In genomic region chr11:134712228-134713145, GRCh38 we compare ENCODE assay signal across 23 cellular contexts.
"Had no signal": no experiment of that assay in that cellular context is flagged by ENCODE, and none has a peak within 500 bp of the region (broad histone marks: within the 10 kb centered on the region; RNA-seq: fewer than 3 reads in every experiment).

No MANE protein-coding gene starts in this region.

- H3K9me3 ChIP-seq: left lung, mucosa of descending colon, right atrium auricular region, stomach, thoracic aorta, uterus had no signal

- H3K4me1 Mint-ChIP-seq: naive thymus-derived CD8-positive, alpha-beta T cell; T-helper 17 cell had no signal

- DNase-seq: activated CD4-positive, alpha-beta T cell treated with anti-CD3 and anti-CD28 coated beads for 4 hours; activated CD8-positive, alpha-beta memory T cell treated with anti-CD3 and anti-CD28 coated beads, Interleukin-2, amount 50 U/mL, for 4 hours; activated CD8-positive, alpha-beta T cell treated with anti-CD3 and anti-CD28 coated beads for 36 hours; activated gamma-delta T cell; activated T-cell treated with anti-CD3 and anti-CD28 coated beads, Interleukin-2, amount 50 U/mL, for 72 hours; kidney; mucosa of descending colon; naive thymus-derived CD8-positive, alpha-beta T cell; occipital lobe; stimulated activated CD4-positive, alpha-beta T cell treated with anti-CD3 and anti-CD28 coated beads, Interleukin-4, amount 100 ng/mL, for 4 hours; stimulated activated CD8-positive, alpha-beta memory T cell treated with anti-CD3 and anti-CD28 coated beads, Interleukin-4, amount 100 ng/mL, for 48 hours; stomach; T-helper 17 cell; uterus had no signal

- H3K9me3 Mint-ChIP-seq: activated CD8-positive, alpha-beta T cell treated with anti-CD3 and anti-CD28 coated beads for 36 hours; activated naive CD4-positive, alpha-beta T cell treated with anti-CD3 and anti-CD28 coated beads, Interleukin-2, amount 50 U/mL, for 72 hours; activated T-cell treated with anti-CD3 and anti-CD28 coated beads, Interleukin-2, amount 50 U/mL, for 72 hours; naive thymus-derived CD8-positive, alpha-beta T cell had no signal

- H3K79me2 ChIP-seq: hepatocyte had no signal

- H3K4me3 Mint-ChIP-seq: activated CD8-positive, alpha-beta T cell treated with anti-CD3 and anti-CD28 coated beads for 36 hours; activated T-cell treated with anti-CD3 and anti-CD28 coated beads, Interleukin-2, amount 50 U/mL, for 72 hours; naive thymus-derived CD8-positive, alpha-beta T cell; T-helper 17 cell had no signal

- H3K36me3 ChIP-seq: cardiac muscle cell, left lung, right atrium auricular region, stomach, thoracic aorta, uterus had no signal

- H3K27ac Mint-ChIP-seq: activated CD8-positive, alpha-beta T cell treated with anti-CD3 and anti-CD28 coated beads for 36 hours; activated naive CD4-positive, alpha-beta T cell treated with anti-CD3 and anti-CD28 coated beads, Interleukin-2, amount 50 U/mL, for 72 hours; activated T-cell treated with anti-CD3 and anti-CD28 coated beads, Interleukin-2, amount 50 U/mL, for 72 hours; progenitor cell of endocrine pancreas; T-helper 17 cell had no signal

- H3K36me3 Mint-ChIP-seq: activated naive CD4-positive, alpha-beta T cell treated with anti-CD3 and anti-CD28 coated beads, Interleukin-2, amount 50 U/mL, for 72 hours; naive thymus-derived CD8-positive, alpha-beta T cell had no signal

- H3K4me3 ChIP-seq: cardiac muscle cell, hepatocyte, left lung, mucosa of descending colon, right atrium auricular region, skin epidermis, stomach, thoracic aorta, uterus had no signal

- ATAC-seq: activated CD8-positive, alpha-beta T cell treated with anti-CD3 and anti-CD28 coated beads for 36 hours; activated naive CD4-positive, alpha-beta T cell treated with anti-CD3 and anti-CD28 coated beads, Interleukin-2, amount 50 U/mL, for 72 hours; left lung; mucosa of descending colon; naive thymus-derived CD8-positive, alpha-beta T cell; T-helper 17 cell had no signal

- H3K4me1 ChIP-seq: left lung, right atrium auricular region, stomach, uterus had no signal

- H3K4me2 ChIP-seq: hepatocyte had no signal

- H3K27ac ChIP-seq: cardiac muscle cell, hepatocyte, left lung, right atrium auricular region, skin epidermis, stomach, thoracic aorta, uterus had no signal

- H3K27me3 ChIP-seq: cardiac muscle cell, right atrium auricular region, uterus had no signal

- FAIRE-seq: endometrium, kidney had no signal

- H2AFZ ChIP-seq: hepatocyte had no signal
